In genomic region chr7:7651479-7651878, GRCh38 we compare ENCODE assay signal across 21 cellular contexts.
"Had no signal": no experiment of that assay in that cellular context is flagged by ENCODE, and none has a peak within 500 bp of the region (broad histone marks: within the 10 kb centered on the region; RNA-seq: fewer than 3 reads in every experiment).

No MANE protein-coding gene starts in this region.

- H3K9me3 Mint-ChIP-seq: activated CD4-positive, alpha-beta T cell treated with anti-CD3 and anti-CD28 coated beads, Interleukin-2, amount 10 ng/mL, durations not matched to agents 24 days and 14 days; activated T-cell treated with anti-CD3 and anti-CD28 coated beads, Interleukin-2, amount 50 U/mL, for 4 hours; T-helper 2 cell treated with Interferon-gamma antibody and Interleukin-4, amounts not matched to agents 5 μg/mL and 100 μg/mL, for 36 hours had no signal

- FAIRE-seq: keratinocyte, pancreas had no signal

- H3K27ac Mint-ChIP-seq: activated CD4-positive, alpha-beta T cell treated with anti-CD3 and anti-CD28 coated beads, Interleukin-2, amount 10 ng/mL, durations not matched to agents 24 days and 14 days; activated naive CD4-positive, alpha-beta T cell treated with anti-CD3 and anti-CD28 coated beads for 36 hours; T-helper 2 cell treated with Interferon-gamma antibody and Interleukin-4, amounts not matched to agents 5 μg/mL and 100 μg/mL, for 36 hours had no signal

- H3K4me1 ChIP-seq: colonic mucosa, thyroid gland had no signal

- H3K27ac ChIP-seq: brain microvascular endothelial cell, colonic mucosa, left ventricle myocardium inferior, pancreas, thyroid gland had no signal

- ATAC-seq: activated T-cell treated with anti-CD3 and anti-CD28 coated beads, Interleukin-2, amount 50 U/mL, for 4 hours; pancreas had no signal

- H3K4me3 ChIP-seq: colonic mucosa, left ventricle myocardium inferior, pancreas, thyroid gland had no signal

- DNase-seq: activated CD4-positive, alpha-beta T cell treated with anti-CD3 and anti-CD28 coated beads, Interleukin-2, amount 10 ng/mL, durations not matched to agents 24 days and 14 days; activated CD4-positive, CD25-positive, alpha-beta regulatory T cell; activated CD8-positive, alpha-beta memory T cell treated with anti-CD3 and anti-CD28 coated beads, Interleukin-2, amount 50 U/mL, for 4 hours; activated naive CD4-positive, alpha-beta T cell treated with anti-CD3 and anti-CD28 coated beads for 36 hours; activated T-cell treated with anti-CD3 and anti-CD28 coated beads, Interleukin-2, amount 50 U/mL, for 4 hours; aorta; brain microvascular endothelial cell; central memory CD4-positive, alpha-beta T cell; colonic mucosa; foreskin melanocyte; hypothalamus; left ventricle myocardium inferior; naive B cell; pancreas; stimulated activated CD4-positive, alpha-beta T cell treated with anti-CD3 and anti-CD28 coated beads, Interleukin-12 subunit alpha, Interleukin-12 subunit beta, amount 100 ng/mL, for 4 hours; stimulated activated CD4-positive, alpha-beta T cell treated with anti-CD3 and anti-CD28 coated beads, Interleukin-1b, Interleukin-23, amount 100 ng/mL, for 48 hours; stimulated activated CD8-positive, alpha-beta memory T cell treated with anti-CD3 and anti-CD28 coated beads, Interleukin-4, amount 100 ng/mL, for 48 hours; stimulated activated naive CD4-positive, alpha-beta T cell treated with Interleukin-2 at 50 U/mL for 16 hours; thyroid gland had no signal

- H3K9me3 ChIP-seq: colonic mucosa, left ventricle myocardium inferior, pancreas, thyroid gland had no signal

- H3K27me3 ChIP-seq: brain microvascular endothelial cell, colonic mucosa, pancreas, thyroid gland had no signal

- H3K4me3 Mint-ChIP-seq: activated CD4-positive, alpha-beta T cell treated with anti-CD3 and anti-CD28 coated beads, Interleukin-2, amount 10 ng/mL, durations not matched to agents 24 days and 14 days; activated naive CD4-positive, alpha-beta T cell treated with anti-CD3 and anti-CD28 coated beads for 36 hours; activated T-cell treated with anti-CD3 and anti-CD28 coated beads, Interleukin-2, amount 50 U/mL, for 4 hours; naive B cell; T-helper 2 cell treated with Interferon-gamma antibody and Interleukin-4, amounts not matched to agents 5 μg/mL and 100 μg/mL, for 36 hours had no signal

- H3K27me3 Mint-ChIP-seq: activated CD4-positive, alpha-beta T cell treated with anti-CD3 and anti-CD28 coated beads, Interleukin-2, amount 10 ng/mL, durations not matched to agents 24 days and 14 days; naive B cell had no signal

- H3K36me3 ChIP-seq: brain microvascular endothelial cell, colonic mucosa, pancreas, thyroid gland had no signal
